ENCODE assay signal across 21 cellular contexts in genomic region chr9:129671519-129671918, GRCh38. TPM values are rescaled to one million over a fixed set of nuclear protein-coding genes. Genes with fewer than 3 reads are reported as not detected.
A peak's percentile ranks its signal among the peaks of the same experiment; 100 is the strongest.
DNase-seq lines count a peak whose midpoint lies in the region; ATAC-seq and TF ChIP-seq lines count a peak whose summit lies in the region.
"Had no signal": no experiment of that assay in that cellular context is flagged by ENCODE, and none has a peak within 500 bp of the region (broad histone marks: within the 10 kb centered on the region; RNA-seq: fewer than 3 reads in every experiment).

No MANE protein-coding gene starts in this region.

- no peak overlapping the region for H3K4me3 ChIP-seq in suprapubic skin
- H3K4me3 ChIP-seq: GM23338, pancreas had no signal

- H3K9me3 ChIP-seq in suprapubic skin, result no peaks in the 10 kb centered on the region
- H3K9me3 ChIP-seq: pancreas had no signal

- peak; percentile 7 for DNase-seq in stimulated activated naive CD4-positive, alpha-beta T cell treated with Interleukin-2 at 50 U/mL for 16 hours (lab: John Stamatoyannopoulos, UW)
- DNase-seq in stimulated activated naive CD4-positive, alpha-beta T cell (lab: John Stamatoyannopoulos, UW), result no peak
- DNase-seq in myocyte (ENCODE audit: low read depth), result peak; percentile 12
- no peak for DNase-seq in caudate nucleus (lab: John Stamatoyannopoulos, UW)
- DNase-seq in mesothelial cell of epicardium (ENCODE audit: low spot score in 2 of 2, unreplicated experiment in 2 of 2), result no peak
- no peak for DNase-seq in suprapubic skin (ENCODE audit: low spot score in 2 of 2)
- DNase-seq: foreskin melanocyte; Kasumi-1; naive thymus-derived CD8-positive, alpha-beta T cell; NCI-H1092 treated with DMSO at 0.1 percent for 48 hours; NCI-H2081; NK-92 treated with Interleukin-12 subunit alpha and Interleukin-12 subunit beta, amount 100 ng/mL, for 24 hours; trophoblast cell had no signal

- H3K36me3 ChIP-seq in suprapubic skin, result no peaks in the 10 kb centered on the region
- H3K36me3 ChIP-seq: pancreas had no signal

- 62% methylated on average over 2 of the region's 7 CpGs for WGBS in suprapubic skin

- peaks cover 48% of the 10 kb centered on the region for H3K4me1 ChIP-seq in suprapubic skin
- H3K4me1 ChIP-seq: pancreas had no signal

- ATAC-seq in activated T-helper 17 cell treated with anti-CD3 and anti-CD28 coated beads, Interleukin-2, amount 50 U/mL, for 72 hours (replicated peaks), result peak; percentile 51
- ATAC-seq: GM23338; naive thymus-derived CD8-positive, alpha-beta T cell; pancreas; sciatic nerve had no signal

- H3K4me3 Mint-ChIP-seq in activated T-helper 17 cell treated with anti-CD3 and anti-CD28 coated beads, Interleukin-2, amount 50 U/mL, for 72 hours, result no peak overlapping the region
- no peak overlapping the region for H3K4me3 Mint-ChIP-seq in mesothelial cell of epicardium
- H3K4me3 Mint-ChIP-seq: dendritic cell treated with granulocyte-macrophage colony-stimulating factor and Interleukin-4, amounts not matched to agents 40 ng/mL and 50 ng/mL, for 4 days; GM23338; memory B cell; naive thymus-derived CD8-positive, alpha-beta T cell had no signal

- TF ChIP-seq EP300 in suprapubic skin (IDR thresholded peaks at IDR 0.05), result no peak

- no peak overlapping the region for H3K27ac Mint-ChIP-seq in activated T-helper 17 cell treated with anti-CD3 and anti-CD28 coated beads, Interleukin-2, amount 50 U/mL, for 72 hours
- no peak overlapping the region for H3K27ac Mint-ChIP-seq in mesothelial cell of epicardium
- H3K27ac Mint-ChIP-seq: dendritic cell treated with granulocyte-macrophage colony-stimulating factor and Interleukin-4, amounts not matched to agents 40 ng/mL and 50 ng/mL, for 4 days; memory B cell; naive thymus-derived CD8-positive, alpha-beta T cell had no signal

- no peaks in the 10 kb centered on the region for H3K36me3 Mint-ChIP-seq in activated T-helper 17 cell treated with anti-CD3 and anti-CD28 coated beads, Interleukin-2, amount 50 U/mL, for 72 hours (ENCODE audit: low read depth)
- no peaks in the 10 kb centered on the region for H3K36me3 Mint-ChIP-seq in mesothelial cell of epicardium
- H3K36me3 Mint-ChIP-seq: memory B cell; naive thymus-derived CD8-positive, alpha-beta T cell had no signal

- H3K9me3 Mint-ChIP-seq in activated T-helper 17 cell treated with anti-CD3 and anti-CD28 coated beads, Interleukin-2, amount 50 U/mL, for 72 hours, result no peaks in the 10 kb centered on the region
- H3K9me3 Mint-ChIP-seq in mesothelial cell of epicardium, result no peaks in the 10 kb centered on the region
- H3K9me3 Mint-ChIP-seq: dendritic cell treated with granulocyte-macrophage colony-stimulating factor and Interleukin-4, amounts not matched to agents 40 ng/mL and 50 ng/mL, for 4 days; GM23338; memory B cell; naive thymus-derived CD8-positive, alpha-beta T cell had no signal

- no peaks in the 10 kb centered on the region for H3K27me3 ChIP-seq in suprapubic skin

- H3K27me3 Mint-ChIP-seq in activated T-helper 17 cell treated with anti-CD3 and anti-CD28 coated beads, Interleukin-2, amount 50 U/mL, for 72 hours, result peaks cover 4% of the 10 kb centered on the region
- H3K27me3 Mint-ChIP-seq in mesothelial cell of epicardium (ENCODE audit: low read depth), result peaks cover 45% of the 10 kb centered on the region

- H3K27ac ChIP-seq in caudate nucleus (ENCODE audit: low read depth, low read length) (no peak overlapping the region), suprapubic skin (no peak overlapping the region)
- H3K27ac ChIP-seq: pancreas, RWPE1 had no signal

- no peaks in the 10 kb centered on the region for H3K4me1 Mint-ChIP-seq in activated T-helper 17 cell treated with anti-CD3 and anti-CD28 coated beads, Interleukin-2, amount 50 U/mL, for 72 hours
- H3K4me1 Mint-ChIP-seq in mesothelial cell of epicardium, result peaks cover 6% of the 10 kb centered on the region
- H3K4me1 Mint-ChIP-seq: memory B cell; naive thymus-derived CD8-positive, alpha-beta T cell had no signal

- TF ChIP-seq POLR2A in suprapubic skin (IDR thresholded peaks at IDR 0.05), result no peak

- TF ChIP-seq CTCF in mesothelial cell of epicardium (IDR thresholded peaks at IDR 0.05; ENCODE audit: unreplicated experiment), result no peak
- no peak for TF ChIP-seq CTCF in suprapubic skin (IDR thresholded peaks at IDR 0.05)

RNA-seq across cellular contexts. Expression of gene PRRX2, which starts 6.1 kb away (rescaled TPM):
- under 1 TPM in 1 of 2 donors, not detected in 1; 0.32 TPM for total RNA-seq in activated T-helper 17 cell treated with anti-CD3 and anti-CD28 coated beads, Interleukin-2, amount 50 U/mL, for 72 hours
- not detected in 2 replicates for total RNA-seq in myocyte
- polyA plus RNA-seq in myocyte (2012), result 0.13 TPM
- 7.5 to 10.1 TPM (median 8.7 TPM) in 3 replicates for total RNA-seq in mesothelial cell of epicardium
- total RNA-seq in suprapubic skin, result 10 to 100 TPM in 3 of 4 donors, 1 to 10 TPM in 1; 9.9 to 16.9 (median 14.0) TPM
- total RNA-seq: naive thymus-derived CD8-positive, alpha-beta T cell had no signal
- polyA plus RNA-seq: naive thymus-derived CD8-positive, alpha-beta T cell had no signal

RNA-seq across cellular contexts. Expression of gene ASB6, which starts 29.6 kb away (rescaled TPM):
- 10 to 100 TPM; 12.3 to 26.4 TPM for total RNA-seq in activated T-helper 17 cell treated with anti-CD3 and anti-CD28 coated beads, Interleukin-2, amount 50 U/mL, for 72 hours
- 14.3 and 17.4 TPM in 2 replicates for total RNA-seq in myocyte
- 17.6 TPM for polyA plus RNA-seq in myocyte (2012)
- 24.5 to 26.2 TPM (median 24.6 TPM) in 3 replicates for total RNA-seq in mesothelial cell of epicardium
- 10 to 100 TPM; 25.6 to 41.5 (median 37.6) TPM for total RNA-seq in suprapubic skin

RNA-seq across cellular contexts. Expression of gene NTMT1, which starts 45.6 kb away (rescaled TPM):
- total RNA-seq in activated T-helper 17 cell treated with anti-CD3 and anti-CD28 coated beads, Interleukin-2, amount 50 U/mL, for 72 hours, result 10 to 100 TPM; 27.2 to 61.1 TPM
- 30.9 and 35.9 TPM in 2 replicates for total RNA-seq in myocyte
- polyA plus RNA-seq in myocyte (2012), result 62.9 TPM
- total RNA-seq in mesothelial cell of epicardium, result 30.7 to 33.3 TPM (median 33.0 TPM) in 3 replicates
- 10 to 100 TPM; 19.4 to 25.0 (median 20.8) TPM for total RNA-seq in suprapubic skin

RNA-seq across cellular contexts. Expression of gene C9orf50, which starts 50.6 kb away (rescaled TPM):
- total RNA-seq in activated T-helper 17 cell treated with anti-CD3 and anti-CD28 coated beads, Interleukin-2, amount 50 U/mL, for 72 hours, result not detected
- total RNA-seq in myocyte (not detected in 2 replicates), mesothelial cell of epicardium (0.23 to 0.87 TPM (median 0.69 TPM) in 3 replicates), suprapubic skin (under 1 TPM in 1 of 4 donors, not detected in 3; 0.64 TPM)
- 0.34 TPM for polyA plus RNA-seq in myocyte (2012)
- total RNA-seq: endothelial cell of umbilical vein; GM23338; naive thymus-derived CD8-positive, alpha-beta T cell; pancreas had no signal
- polyA plus RNA-seq: endothelial cell of umbilical vein; GM23338; naive thymus-derived CD8-positive, alpha-beta T cell; pancreas had no signal

Comparison
In these comparisons a context has a peak if more than half of its experiments do, and no peak if none do; other contexts are left out.
1. DNase-seq: peak in stimulated activated naive CD4-positive, alpha-beta T cell treated with Interleukin-2 at 50 U/mL for 16 hours (single experiment) and myocyte (single experiment); none in stimulated activated naive CD4-positive, alpha-beta T cell (0 of 6), caudate nucleus (0 of 61), mesothelial cell of epicardium (0 of 2) and suprapubic skin (0 of 2).